In genomic region chr6:69819138-69819537, GRCh38 we compare ENCODE assay signal across 3 cellular contexts.
"Had no signal": no experiment of that assay in that cellular context is flagged by ENCODE, and none has a peak within 500 bp of the region (broad histone marks: within the 10 kb centered on the region; RNA-seq: fewer than 3 reads in every experiment).

No MANE protein-coding gene starts in this region.

- DNase-seq: GDM1, GF-D8 had no signal

- H3K4me3 ChIP-seq: GM12878 had no signal
